In genomic region chrY:17079887-17080286, GRCh38 we compare ENCODE assay signal across 13 cellular contexts.
"Had no signal": no experiment of that assay in that cellular context is flagged by ENCODE, and none has a peak within 500 bp of the region (broad histone marks: within the 10 kb centered on the region; RNA-seq: fewer than 3 reads in every experiment).

No MANE protein-coding gene starts in this region.

- H3K9me3 ChIP-seq: colonic mucosa, esophagus muscularis mucosa, thyroid gland had no signal

- H3K27me3 Mint-ChIP-seq: naive thymus-derived CD4-positive, alpha-beta T cell had no signal

- H3K4me1 ChIP-seq: colonic mucosa, esophagus muscularis mucosa, thyroid gland had no signal

- H3K27me3 ChIP-seq: colonic mucosa, esophagus muscularis mucosa, hepatocyte, thyroid gland had no signal

- H3K4me3 ChIP-seq: colonic mucosa, esophagus muscularis mucosa, hepatocyte, mucosa of descending colon, thyroid gland had no signal

- H3K79me2 ChIP-seq: hepatocyte had no signal

- DNase-seq: activated CD4-positive, alpha-beta T cell treated with anti-CD3 and anti-CD28 coated beads, Interleukin-2, amount 50 U/mL, for 1 hour; activated naive CD4-positive, alpha-beta T cell treated with Interleukin-2 at 50 U/mL for 16 hours; amniotic stem cell; caudate nucleus; colonic mucosa; mucosa of descending colon; naive thymus-derived CD4-positive, alpha-beta T cell; stimulated activated CD4-positive, alpha-beta T cell treated with anti-CD3 and anti-CD28 coated beads, Interleukin-12 subunit alpha, Interleukin-12 subunit beta, amount 100 ng/mL, for 4 hours; stimulated activated CD4-positive, alpha-beta T cell treated with anti-CD3 and anti-CD28 coated beads, Interleukin-2, amount 100 ng/mL, for 24 hours; thyroid gland had no signal

- H3K36me3 ChIP-seq: colonic mucosa, esophagus muscularis mucosa, thyroid gland had no signal

- ATAC-seq: left lobe of liver; mucosa of descending colon; naive thymus-derived CD4-positive, alpha-beta T cell had no signal

- H3K27ac ChIP-seq: colonic mucosa, esophagus muscularis mucosa, hepatocyte, thyroid gland had no signal

- H2AFZ ChIP-seq: hepatocyte had no signal

- H3K4me2 ChIP-seq: hepatocyte had no signal
